ENCODE assay signal across 8 cellular contexts in genomic region chr2:238945433-238946150, GRCh38.
DNase-seq lines count a peak whose midpoint lies in the region; ATAC-seq and TF ChIP-seq lines count a peak whose summit lies in the region.

No MANE protein-coding gene starts in this region.

- peak; percentile 13 for DNase-seq in stimulated activated CD4-positive, alpha-beta T cell treated with anti-CD3 and anti-CD28 coated beads, Interleukin-15, amount 100 ng/mL, for 24 hours
- DNase-seq in stimulated activated CD4-positive, alpha-beta T cell treated with anti-CD3 and anti-CD28 coated beads, Interleukin-4, amount 100 ng/mL, for 24 hours = no peak
- DNase-seq in glomerular visceral epithelial cell (ENCODE audit: extremely low spot score) = peak; percentile 11
- no peak for DNase-seq in retinal pigment epithelial cell (ENCODE audit: low read depth)

- ATAC-seq in SK-N-SH treated with all-trans-retinoic acid at 6 μM for 48 hours = peak; percentile 57; the same call in 1 of the 3 replicates
- ATAC-seq in HG02610 (IDR thresholded peaks at IDR 0.05; ENCODE audit: unreplicated experiment) = no peak
- no peak for ATAC-seq in GM21360 (IDR thresholded peaks at IDR 0.05; ENCODE audit: unreplicated experiment)
- no peak for ATAC-seq in GM19328 (IDR thresholded peaks at IDR 0.05; ENCODE audit: unreplicated experiment)

- no peak overlapping the region for H3K4me3 ChIP-seq in retinal pigment epithelial cell (ENCODE audit: low read length)

- peak; percentile 73 for TF ChIP-seq CTCF in retinal pigment epithelial cell (conservative IDR thresholded peaks at IDR 0.05; ENCODE audit: low read depth, low read length)

TF ChIP-seq in SK-N-SH treated with all-trans-retinoic acid at 6 μM for 48 hours, 23 proteins besides CTCF, POLR2A, EP300 and RAD21:
- TF ChIP-seq TCF4 (CRISPR knock-in tag; IDR thresholded peaks at IDR 0.05; ENCODE audit: borderline replicate concordance) (no peak), ZFP30 (CRISPR knock-in tag; IDR thresholded peaks at IDR 0.05) (no peak), TOX (CRISPR knock-in tag; IDR thresholded peaks at IDR 0.05; ENCODE audit: borderline replicate concordance) (no peak), PPARA (CRISPR knock-in tag; IDR thresholded peaks at IDR 0.05; ENCODE audit: borderline replicate concordance) (no peak), RARB (CRISPR knock-in tag; IDR thresholded peaks at IDR 0.05) (no peak), ARNTL (CRISPR knock-in tag; IDR thresholded peaks at IDR 0.05; ENCODE audit: borderline replicate concordance, low read depth) (no peak), ESRRG (CRISPR knock-in tag; IDR thresholded peaks at IDR 0.05) (no peak), CSDC2 (CRISPR knock-in tag; IDR thresholded peaks at IDR 0.05) (no peak), ZNF565 (CRISPR knock-in tag; conservative IDR thresholded peaks at IDR 0.05; ENCODE audit: low read depth) (no peak), SNAI2 (CRISPR knock-in tag; IDR thresholded peaks at IDR 0.05) (no peak), ISL1 (CRISPR knock-in tag; IDR thresholded peaks at IDR 0.05) (no peak), ZNF8 (CRISPR knock-in tag; IDR thresholded peaks at IDR 0.05) (no peak), PATZ1 (CRISPR knock-in tag; IDR thresholded peaks at IDR 0.05; ENCODE audit: borderline replicate concordance) (no peak), TSHZ2 (CRISPR knock-in tag; IDR thresholded peaks at IDR 0.05) (no peak), ZFP3 (CRISPR knock-in tag; IDR thresholded peaks at IDR 0.05) (no peak)
- TF ChIP-seq, protein P1, sequence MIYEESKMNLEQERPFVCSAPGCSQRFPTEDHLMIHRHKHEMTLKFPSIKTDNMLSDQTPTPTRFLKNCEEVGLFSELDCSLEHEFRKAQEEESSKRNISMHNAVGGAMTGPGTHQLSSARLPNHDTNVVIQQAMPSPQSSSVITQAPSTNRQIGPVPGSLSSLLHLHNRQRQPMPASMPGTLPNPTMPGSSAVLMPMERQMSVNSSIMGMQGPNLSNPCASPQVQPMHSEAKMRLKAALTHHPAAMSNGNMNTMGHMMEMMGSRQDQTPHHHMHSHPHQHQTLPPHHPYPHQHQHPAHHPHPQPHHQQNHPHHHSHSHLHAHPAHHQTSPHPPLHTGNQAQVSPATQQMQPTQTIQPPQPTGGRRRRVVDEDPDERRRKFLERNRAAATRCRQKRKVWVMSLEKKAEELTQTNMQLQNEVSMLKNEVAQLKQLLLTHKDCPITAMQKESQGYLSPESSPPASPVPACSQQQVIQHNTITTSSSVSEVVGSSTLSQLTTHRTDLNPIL (CRISPR knock-in tag; IDR thresholded peaks at IDR 0.05; ENCODE audit: low read depth) = no peak
- TF ChIP-seq, protein P2, sequence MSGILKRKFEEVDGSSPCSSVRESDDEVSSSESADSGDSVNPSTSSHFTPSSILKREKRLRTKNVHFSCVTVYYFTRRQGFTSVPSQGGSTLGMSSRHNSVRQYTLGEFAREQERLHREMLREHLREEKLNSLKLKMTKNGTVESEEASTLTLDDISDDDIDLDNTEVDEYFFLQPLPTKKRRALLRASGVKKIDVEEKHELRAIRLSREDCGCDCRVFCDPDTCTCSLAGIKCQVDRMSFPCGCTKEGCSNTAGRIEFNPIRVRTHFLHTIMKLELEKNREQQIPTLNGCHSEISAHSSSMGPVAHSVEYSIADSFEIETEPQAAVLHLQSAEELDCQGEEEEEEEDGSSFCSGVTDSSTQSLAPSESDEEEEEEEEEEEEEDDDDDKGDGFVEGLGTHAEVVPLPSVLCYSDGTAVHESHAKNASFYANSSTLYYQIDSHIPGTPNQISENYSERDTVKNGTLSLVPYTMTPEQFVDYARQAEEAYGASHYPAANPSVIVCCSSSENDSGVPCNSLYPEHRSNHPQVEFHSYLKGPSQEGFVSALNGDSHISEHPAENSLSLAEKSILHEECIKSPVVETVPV (CRISPR knock-in tag; IDR thresholded peaks at IDR 0.05) = no peak
- TF ChIP-seq, protein P3, sequence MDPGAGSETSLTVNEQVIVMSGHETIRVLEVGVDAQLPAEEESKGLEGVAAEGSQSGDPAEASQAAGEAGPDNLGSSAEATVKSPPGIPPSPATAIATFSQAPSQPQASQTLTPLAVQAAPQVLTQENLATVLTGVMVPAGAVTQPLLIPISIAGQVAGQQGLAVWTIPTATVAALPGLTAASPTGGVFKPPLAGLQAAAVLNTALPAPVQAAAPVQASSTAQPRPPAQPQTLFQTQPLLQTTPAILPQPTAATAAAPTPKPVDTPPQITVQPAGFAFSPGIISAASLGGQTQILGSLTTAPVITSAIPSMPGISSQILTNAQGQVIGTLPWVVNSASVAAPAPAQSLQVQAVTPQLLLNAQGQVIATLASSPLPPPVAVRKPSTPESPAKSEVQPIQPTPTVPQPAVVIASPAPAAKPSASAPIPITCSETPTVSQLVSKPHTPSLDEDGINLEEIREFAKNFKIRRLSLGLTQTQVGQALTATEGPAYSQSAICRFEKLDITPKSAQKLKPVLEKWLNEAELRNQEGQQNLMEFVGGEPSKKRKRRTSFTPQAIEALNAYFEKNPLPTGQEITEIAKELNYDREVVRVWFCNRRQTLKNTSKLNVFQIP (CRISPR knock-in tag; IDR thresholded peaks at IDR 0.05; ENCODE audit: borderline replicate concordance, low read depth) = no peak
TF ChIP-seq in SK-N-SH treated with all-trans-retinoic acid at 6 μM for 48 hours: peak in this region for 0.

Comparison
In these comparisons a context has a peak if more than half of its experiments do, and no peak if none do; other contexts are left out.
1. DNase-seq: peak in stimulated activated CD4-positive, alpha-beta T cell treated with anti-CD3 and anti-CD28 coated beads, Interleukin-15, amount 100 ng/mL, for 24 hours (single experiment) and glomerular visceral epithelial cell (single experiment); none in stimulated activated CD4-positive, alpha-beta T cell treated with anti-CD3 and anti-CD28 coated beads, Interleukin-4, amount 100 ng/mL, for 24 hours (single experiment) and retinal pigment epithelial cell (single experiment).